11 cellular contexts compared by ENCODE assay signal in the genomic region with DNA sequence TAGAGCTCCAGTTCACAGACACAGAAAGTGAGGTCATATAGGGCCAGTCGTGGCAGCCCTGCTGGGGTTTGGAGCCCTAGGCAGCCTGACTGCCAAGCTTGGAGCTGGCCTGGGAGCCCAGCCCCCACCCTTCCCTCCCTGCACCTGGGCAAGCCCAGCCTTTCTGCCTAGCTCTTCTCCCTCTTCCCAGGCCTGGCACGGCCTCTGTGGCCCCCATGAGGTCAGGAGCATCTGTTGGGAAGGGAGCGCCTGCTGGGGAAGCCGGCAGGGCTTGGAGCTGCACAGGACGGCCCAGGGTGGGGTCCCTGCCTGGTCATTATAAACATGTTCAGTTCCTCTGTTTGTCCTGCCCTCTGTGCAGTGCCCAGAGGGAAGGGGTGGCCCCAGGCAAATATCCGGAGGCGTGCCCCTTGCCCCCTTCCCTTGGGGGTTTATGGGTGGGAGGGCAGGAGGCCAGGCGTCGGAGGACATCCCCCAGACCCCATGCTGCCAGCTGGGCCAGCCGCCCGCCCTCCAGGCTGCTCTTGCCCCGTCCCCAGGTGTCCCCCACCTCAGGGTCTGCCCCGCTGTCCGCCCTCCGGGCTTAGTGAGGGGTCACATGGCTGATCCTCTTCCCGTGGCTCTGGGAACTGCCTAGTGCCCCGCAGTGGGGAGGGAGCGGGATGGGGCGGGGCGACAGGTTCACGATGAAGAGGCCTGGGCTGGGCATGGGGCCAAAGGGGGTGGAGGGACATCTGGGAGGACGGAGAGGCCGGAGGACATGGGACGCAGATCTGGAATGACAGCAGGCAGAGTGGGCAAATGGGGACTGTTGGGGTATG. TPM values are rescaled to one million over a fixed set of nuclear protein-coding genes. Genes with fewer than 3 reads are reported as not detected.
DNase-seq lines count a peak whose midpoint lies in the region; ATAC-seq and TF ChIP-seq lines count a peak whose summit lies in the region.
"Had no signal": no experiment of that assay in that cellular context is flagged by ENCODE, and none has a peak within 500 bp of the region (broad histone marks: within the 10 kb centered on the region; RNA-seq: fewer than 3 reads in every experiment).

No MANE protein-coding gene starts in this region.

- DNase-seq in NCI-H2227 treated with DMSO at 0.1 percent for 48 hours (lab: John Stamatoyannopoulos, UW) (peak; percentile 64), epithelial cell of esophagus (ENCODE audit: low read depth) (peak; percentile 67), mesothelial cell of epicardium (ENCODE audit: low spot score in 2 of 2, unreplicated experiment in 2 of 2) (peak; percentile 77 to 84), superior temporal gyrus (ENCODE audit: extremely low spot score) (no peak)
- DNase-seq: NCI-H1436 had no signal

- ATAC-seq in HG03342 (IDR thresholded peaks at IDR 0.05; ENCODE audit: unreplicated experiment), result no peak
- no peak for ATAC-seq in GM21529 (IDR thresholded peaks at IDR 0.05; ENCODE audit: unreplicated experiment)
- no peak for ATAC-seq in GM21367 (IDR thresholded peaks at IDR 0.05; ENCODE audit: unreplicated experiment)

- H3K4me2 ChIP-seq in BLaER1, result peak overlapping the region; percentile 17

- no peak overlapping the region for H3K9ac ChIP-seq in BLaER1
- H3K9ac ChIP-seq: BLaER1 treated with 17β-estradiol and CSF1 and Interleukin-3, amounts not matched to agents 10 nM and 100 nM had no signal

- peaks cover 1% of the 10 kb centered on the region for H3K36me3 Mint-ChIP-seq in mesothelial cell of epicardium

- H3K27me3 Mint-ChIP-seq in mesothelial cell of epicardium (ENCODE audit: low read depth), result no peaks in the 10 kb centered on the region

- TF ChIP-seq CTCF in epithelial cell of esophagus (IDR thresholded peaks at IDR 0.05; ENCODE audit: insufficient read depth, low read depth, low read length, missing control alignments), result no peak
- no peak for TF ChIP-seq CTCF in mesothelial cell of epicardium (IDR thresholded peaks at IDR 0.05; ENCODE audit: unreplicated experiment)

- no peaks in the 10 kb centered on the region for H3K9me3 Mint-ChIP-seq in mesothelial cell of epicardium

- H3K27ac ChIP-seq in BLaER1, result 0 out of 2 replicates have a peak overlapping the region, but pooled peaks have one; percentile 26
- H3K27ac ChIP-seq: BLaER1 treated with 17β-estradiol and CSF1 and Interleukin-3, amounts not matched to agents 10 nM and 100 nM had no signal

- peak overlapping the region; percentile 42 for H3K4me3 Mint-ChIP-seq in mesothelial cell of epicardium

- H3K36me3 ChIP-seq in BLaER1, result peaks cover 35% of the 10 kb centered on the region

- no peaks in the 10 kb centered on the region for H3K27me3 ChIP-seq in BLaER1
- H3K27me3 ChIP-seq: BLaER1 treated with 17β-estradiol and CSF1 and Interleukin-3, amounts not matched to agents 10 nM and 100 nM had no signal

- H3K4me1 Mint-ChIP-seq in mesothelial cell of epicardium, result peaks cover 25% of the 10 kb centered on the region

- peak overlapping the region; percentile 95 for H3K27ac Mint-ChIP-seq in mesothelial cell of epicardium

- H3K4me3 ChIP-seq in BLaER1, result no peak overlapping the region
- H3K4me3 ChIP-seq in epithelial cell of esophagus (ENCODE audit: low read length), result peak overlapping the region; percentile 29
- H3K4me3 ChIP-seq: BLaER1 treated with 17β-estradiol and CSF1 and Interleukin-3, amounts not matched to agents 10 nM and 100 nM had no signal

- no peaks in the 10 kb centered on the region for H3K9me3 ChIP-seq in BLaER1
- H3K9me3 ChIP-seq: BLaER1 treated with 17β-estradiol and CSF1 and Interleukin-3, amounts not matched to agents 10 nM and 100 nM had no signal

- H4K20me1 ChIP-seq in BLaER1, result peaks cover 93% of the 10 kb centered on the region

- H3K4me1 ChIP-seq in BLaER1, result peaks cover 15% of the 10 kb centered on the region

RNA-seq across cellular contexts. Expression of gene NCCRP1, which starts 30.0 kb away (rescaled TPM):
- 11.7 to 14.8 TPM (median 12.2 TPM) in 3 replicates for total RNA-seq in mesothelial cell of epicardium
- total RNA-seq: subcutaneous adipose tissue had no signal

RNA-seq across cellular contexts. Expression of gene SYCN, which starts 37.3 kb away (rescaled TPM):
- not detected in 3 replicates for total RNA-seq in mesothelial cell of epicardium
- total RNA-seq: subcutaneous adipose tissue had no signal

RNA-seq across cellular contexts. Expression of gene PAK4, which starts 41.2 kb away (rescaled TPM):
- 101 to 103 TPM (median 102 TPM) in 3 replicates for total RNA-seq in mesothelial cell of epicardium
